ENCODE assay signal across 10 cellular contexts in genomic region chr17:29581583-29582253, GRCh38. TPM values are rescaled to one million over a fixed set of nuclear protein-coding genes. Genes with fewer than 3 reads are reported as not detected.
A peak's percentile ranks its signal among the peaks of the same experiment; 100 is the strongest.
DNase-seq lines count a peak whose midpoint lies in the region; ATAC-seq, FAIRE-seq and TF ChIP-seq lines count a peak whose summit lies in the region.
"Had no signal": no experiment of that assay in that cellular context is flagged by ENCODE, and none has a peak within 500 bp of the region (broad histone marks: within the 10 kb centered on the region; RNA-seq: fewer than 3 reads in every experiment).

No MANE protein-coding gene starts in this region.

- no peaks in the 10 kb centered on the region for H3K27me3 Mint-ChIP-seq in activated T-cell treated with anti-CD3 and anti-CD28 coated beads, Interleukin-2, amount 50 U/mL, for 4 hours (ENCODE audit: low read depth)

- 55% methylated on average over 19 of the region's 20 CpGs for WGBS in prostate gland

- H3K4me3 ChIP-seq in bronchial epithelial cell (ENCODE audit: low read depth, low read length) (no peak overlapping the region), prostate gland (no peak overlapping the region)
- H3K4me3 ChIP-seq: MG63, SK-N-MC, tibial artery had no signal

- TF ChIP-seq POLR2A in prostate gland (IDR thresholded peaks at IDR 0.05): no peak

- no peaks in the 10 kb centered on the region for H3K4me1 ChIP-seq in prostate gland (replicated peaks)

- H3K4me3 Mint-ChIP-seq in activated T-cell treated with anti-CD3 and anti-CD28 coated beads, Interleukin-2, amount 50 U/mL, for 4 hours: no peak overlapping the region

- peak; percentile 89 for FAIRE-seq in bronchial epithelial cell (lab: Jason Lieb, UNC)

- no peak for ATAC-seq in activated T-cell treated with anti-CD3 and anti-CD28 coated beads, Interleukin-2, amount 50 U/mL, for 4 hours
- ATAC-seq in HG02970 (IDR thresholded peaks at IDR 0.05; ENCODE audit: low FRiP score, unreplicated experiment): no peak

- no peaks in the 10 kb centered on the region for H3K9me3 ChIP-seq in prostate gland
- H3K9me3 ChIP-seq: MG63, tibial artery had no signal

- DNase-seq in activated T-cell treated with anti-CD3 and anti-CD28 coated beads, Interleukin-2, amount 50 U/mL, for 4 hours: peak; percentile 4
- DNase-seq in activated T-cell treated with anti-CD3 and anti-CD28 coated beads for 4 hours: no peak
- peak; percentile 93 for DNase-seq in bronchial epithelial cell (ENCODE audit: low read depth)
- peak; percentile 55 for DNase-seq in prostate gland (ENCODE audit: low spot score)
- no peak for DNase-seq in activated CD8-positive, alpha-beta memory T cell treated with anti-CD3 and anti-CD28 coated beads for 24 hours
- DNase-seq: activated CD4-positive, alpha-beta T cell treated with anti-CD3 and anti-CD28 coated beads for 1 hour; MG63 had no signal

- TF ChIP-seq CTCF in bronchial epithelial cell (IDR thresholded peaks at IDR 0.05; ENCODE audit: insufficient read depth, low read length, severe bottlenecking) (no peak), prostate gland (IDR thresholded peaks at IDR 0.05) (peak in 1 of 4 experiments; percentile 17)

- no peaks in the 10 kb centered on the region for H3K27me3 ChIP-seq in bronchial epithelial cell (ENCODE audit: control insufficient read depth, insufficient read depth, low read length)
- H3K27me3 ChIP-seq in prostate gland (replicated peaks; ENCODE audit: insufficient read depth): no peaks in the 10 kb centered on the region
- H3K27me3 ChIP-seq: MG63, tibial artery had no signal

- peaks cover 22% of the 10 kb centered on the region for H3K4me1 Mint-ChIP-seq in activated T-cell treated with anti-CD3 and anti-CD28 coated beads, Interleukin-2, amount 50 U/mL, for 4 hours (ENCODE audit: low read depth)

- H3K27ac ChIP-seq in prostate gland: no peak overlapping the region
- H3K27ac ChIP-seq: SK-N-MC, tibial artery had no signal

- intact Hi-C loops in prostate gland (cut with DNase I): loop anchor here (5.0 to 10.0 kb wide), 2 partner anchors 196 to 523 kb away; no protein-coding TSS in a partner anchor

- H3K9me3 Mint-ChIP-seq in activated T-cell treated with anti-CD3 and anti-CD28 coated beads, Interleukin-2, amount 50 U/mL, for 4 hours: no peaks in the 10 kb centered on the region

- H3K36me3 Mint-ChIP-seq in activated T-cell treated with anti-CD3 and anti-CD28 coated beads, Interleukin-2, amount 50 U/mL, for 4 hours (ENCODE audit: insufficient read depth): peaks cover 20% of the 10 kb centered on the region

- H3K36me3 ChIP-seq in bronchial epithelial cell (ENCODE audit: control insufficient read depth, insufficient read depth, low read length) (peaks cover 33% of the 10 kb centered on the region), prostate gland (peaks cover 0 to 16% of the 10 kb centered on the region in 2 donors)

RNA-seq across cellular contexts. Expression of gene GIT1, which starts 7.7 kb away (rescaled TPM):
- 10 to 100 TPM; 79.3 to 91.3 (median 90.8) TPM for total RNA-seq in activated T-cell treated with anti-CD3 and anti-CD28 coated beads, Interleukin-2, amount 50 U/mL, for 4 hours
- total RNA-seq in bronchial epithelial cell (16.3 and 17.4 TPM in 2 replicates), prostate gland (10 to 100 TPM; 29.1 to 86.9 TPM)

RNA-seq across cellular contexts. Expression of gene ANKRD13B, which starts 11.2 kb away (rescaled TPM):
- 10 to 100 TPM; 33.3 to 40.7 (median 40.4) TPM for total RNA-seq in activated T-cell treated with anti-CD3 and anti-CD28 coated beads, Interleukin-2, amount 50 U/mL, for 4 hours
- total RNA-seq in bronchial epithelial cell (2.0 and 2.4 TPM in 2 replicates), prostate gland (10 to 100 TPM in 1 of 2 donors, 1 to 10 TPM in 1; 2.7 to 30.0 TPM)

RNA-seq across cellular contexts. Expression of gene TP53I13, which starts 13.2 kb away (rescaled TPM):
- 10 to 100 TPM; 40.9 to 53.9 (median 42.1) TPM for total RNA-seq in activated T-cell treated with anti-CD3 and anti-CD28 coated beads, Interleukin-2, amount 50 U/mL, for 4 hours
- total RNA-seq in bronchial epithelial cell (25.3 and 30.1 TPM in 2 replicates), prostate gland (10 to 100 TPM; 52.5 to 82.0 TPM)

RNA-seq across cellular contexts. Expression of gene ABHD15, which starts 14.9 kb away (rescaled TPM):
- total RNA-seq in activated T-cell treated with anti-CD3 and anti-CD28 coated beads, Interleukin-2, amount 50 U/mL, for 4 hours: 10 to 100 TPM in 1 of 3 donors, 1 to 10 TPM in 2; 7.6 to 10.6 (median 9.9) TPM
- total RNA-seq in bronchial epithelial cell (5.2 and 6.3 TPM in 2 replicates), prostate gland (10 to 100 TPM in 1 of 2 donors, 1 to 10 TPM in 1; 9.1 to 14.8 TPM)

RNA-seq across cellular contexts. Expression of gene CORO6, which starts 41.0 kb away (rescaled TPM):
- total RNA-seq in activated T-cell treated with anti-CD3 and anti-CD28 coated beads, Interleukin-2, amount 50 U/mL, for 4 hours: 10 to 100 TPM in 2 of 3 donors, 1 to 10 TPM in 1; 9.8 to 12.3 (median 11.8) TPM
- 0.79 and 1.0 TPM in 2 replicates for total RNA-seq in bronchial epithelial cell
- 10 to 100 TPM; 23.4 to 33.5 TPM for total RNA-seq in prostate gland

Comparison
In these comparisons a context has a peak if more than half of its experiments do, and no peak if none do; other contexts are left out.
1. DNase-seq: peak in activated T-cell treated with anti-CD3 and anti-CD28 coated beads, Interleukin-2, amount 50 U/mL, for 4 hours (single experiment), bronchial epithelial cell (single experiment) and prostate gland (single experiment); none in activated T-cell treated with anti-CD3 and anti-CD28 coated beads for 4 hours (single experiment) and activated CD8-positive, alpha-beta memory T cell treated with anti-CD3 and anti-CD28 coated beads for 24 hours (single experiment).